ENCODE assay signal across 8 cellular contexts in the genomic region with DNA sequence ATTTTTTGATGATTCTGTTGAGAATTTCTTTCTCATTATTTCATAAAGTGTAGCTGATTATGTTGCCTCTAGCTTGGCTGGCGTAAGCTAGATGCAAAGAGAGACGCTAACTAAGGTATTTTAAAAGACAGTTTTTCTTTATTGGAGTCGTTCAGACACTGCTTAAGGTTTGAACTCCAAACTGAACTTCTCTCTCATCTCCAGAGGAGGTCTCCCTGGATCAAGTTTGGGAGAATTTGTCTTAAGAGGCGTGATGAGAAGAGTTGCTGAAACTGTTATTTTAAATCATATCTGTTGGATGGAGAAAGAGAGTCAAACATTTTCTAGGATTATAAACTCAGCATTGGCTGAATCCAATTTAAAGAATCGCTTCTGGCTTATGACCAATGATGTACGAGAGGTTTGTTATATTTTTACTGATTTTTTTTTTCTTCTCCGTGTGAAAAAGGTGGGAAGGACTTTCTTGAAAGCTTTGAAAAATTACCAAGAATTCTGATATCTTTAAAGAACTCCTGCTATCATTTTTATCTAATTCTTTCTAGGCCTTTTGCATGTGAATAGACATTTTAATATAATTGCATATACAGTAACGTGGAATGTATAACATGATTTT. TPM values are rescaled to one million over a fixed set of nuclear protein-coding genes. Genes with fewer than 3 reads are reported as not detected.
A peak's percentile ranks its signal among the peaks of the same experiment; 100 is the strongest.
DNase-seq lines count a peak whose midpoint lies in the region; ATAC-seq, FAIRE-seq and TF ChIP-seq lines count a peak whose summit lies in the region.

No MANE protein-coding gene starts in this region.

- FAIRE-seq in endothelial cell of umbilical vein (lab: Jason Lieb, UNC) = peak; percentile 92

- no peaks in the 10 kb centered on the region for H3K9me3 Mint-ChIP-seq in nephron progenitor cell

- peak; percentile 72 for ATAC-seq in HCT116
- no peak for ATAC-seq in GM21515 (IDR thresholded peaks at IDR 0.05; ENCODE audit: unreplicated experiment)
- ATAC-seq in HG02588 (IDR thresholded peaks at IDR 0.05; ENCODE audit: unreplicated experiment) = no peak
- ATAC-seq in HG03045 (IDR thresholded peaks at IDR 0.05; ENCODE audit: unreplicated experiment) = no peak

- no peaks in the 10 kb centered on the region for H3K9me3 ChIP-seq in BE2C
- no peaks in the 10 kb centered on the region for H3K9me3 ChIP-seq in HCT116 (ENCODE audit: control insufficient read depth in 1 of 2, insufficient read depth in 1 of 2, low read depth in 1 of 2, low read length in 2 of 2)
- H3K9me3 ChIP-seq in OCI-LY7 (ENCODE audit: low read length) = no peaks in the 10 kb centered on the region
- H3K9me3 ChIP-seq in endothelial cell of umbilical vein (replicated peaks; ENCODE audit: control insufficient read depth, insufficient read depth, low read length) = no peaks in the 10 kb centered on the region

- TF ChIP-seq CTCF in BE2C (IDR thresholded peaks at IDR 0.05; ENCODE audit: low read depth, low read length) (peak; percentile 65), HCT116 (IDR thresholded peaks at IDR 0.05 in 2 of 3, conservative IDR thresholded peaks at IDR 0.05 in 1 of 3; ENCODE audit: borderline replicate concordance in 1 of 3, insufficient read depth in 1 of 3, low read depth in 2 of 3, low read length in 2 of 3) (peak; percentile 67 to 84 (median 69)), OCI-LY7 (conservative IDR thresholded peaks at IDR 0.05; ENCODE audit: low read length) (peak; percentile 61), endothelial cell of umbilical vein (IDR thresholded peaks at IDR 0.05; ENCODE audit: extremely low read depth in 1 of 2, insufficient read depth in 1 of 2, low read depth in 1 of 2, low read length in 2 of 2) (peak; percentile 48 to 64), nephron progenitor cell (IDR thresholded peaks at IDR 0.05) (peak; percentile 47)

- H3K4me3 ChIP-seq in BE2C (ENCODE audit: low read depth, low read length) (no peak overlapping the region), HCT116 (replicated peaks in 1 of 2; ENCODE audit: low read depth in 1 of 2, low read length in 2 of 2) (no peak overlapping the region), OCI-LY7 (ENCODE audit: low read depth, low read length, poor library complexity, severe bottlenecking) (no peak overlapping the region), endothelial cell of umbilical vein (replicated peaks in 1 of 3; ENCODE audit: insufficient read depth in 1 of 3, low read depth in 1 of 3, low read length in 3 of 3) (no peak overlapping the region)

- H3K27me3 Mint-ChIP-seq in nephron progenitor cell (ENCODE audit: low read depth, poor library complexity) = peaks cover 9% of the 10 kb centered on the region

- H3K4me1 ChIP-seq in BE2C (no peaks in the 10 kb centered on the region), HCT116 (ENCODE audit: control insufficient read depth in 1 of 2, insufficient read depth in 2 of 2, low read length in 2 of 2) (peaks cover 18 to 36% of the 10 kb centered on the region in 2 experiments), OCI-LY7 (ENCODE audit: insufficient read depth, low read length, poor library complexity, severe bottlenecking) (no peaks in the 10 kb centered on the region), endothelial cell of umbilical vein (ENCODE audit: control insufficient read depth, extremely low read depth, insufficient read depth, low read length) (peaks cover 9% of the 10 kb centered on the region)

- dilution Hi-C loops in endothelial cell of umbilical vein (cut with MboI; ENCODE audit: extremely low pct_ligation_motif_present, low sequenced_read_pairs) = no loop called here

- H4K20me1 ChIP-seq in HCT116 (ENCODE audit: insufficient read depth) = no peaks in the 10 kb centered on the region
- H4K20me1 ChIP-seq in OCI-LY7 (ENCODE audit: insufficient read depth, low read length) = no peaks in the 10 kb centered on the region
- H4K20me1 ChIP-seq in endothelial cell of umbilical vein (replicated peaks; ENCODE audit: control insufficient read depth, extremely low read depth, insufficient read depth, low read length) = no peaks in the 10 kb centered on the region

- DNase-seq in BE2C = no peak
- DNase-seq in HCT116 (ENCODE audit: low read depth, low spot score) = peak; percentile 69
- DNase-seq in OCI-LY7 (ENCODE audit: low spot score) = peak; percentile 16
- peak; percentile 74 for DNase-seq in endothelial cell of umbilical vein (ENCODE audit: low read depth, low spot score)
- no peak for DNase-seq in nephron progenitor cell

- H3K9me1 ChIP-seq in endothelial cell of umbilical vein (replicated peaks; ENCODE audit: control insufficient read depth, extremely low read depth, insufficient read depth, low read length) = no peaks in the 10 kb centered on the region

- TF ChIP-seq POLR2A in HCT116 (IDR thresholded peaks at IDR 0.05; ENCODE audit: borderline replicate concordance, extremely low read depth, insufficient read depth, insufficient read length) (no peak), endothelial cell of umbilical vein (IDR thresholded peaks at IDR 0.05; ENCODE audit: low read depth, low read length) (no peak)

- H3K27ac Mint-ChIP-seq in nephron progenitor cell = no peak overlapping the region

- H3K27ac ChIP-seq in HCT116 (ENCODE audit: low read depth, low read length) (no peak overlapping the region), OCI-LY7 (ENCODE audit: low read depth, low read length, poor library complexity, severe bottlenecking) (no peak overlapping the region), endothelial cell of umbilical vein (ENCODE audit: insufficient read depth, low read depth, low read length) (peak overlapping the region; percentile 24)

- H3K36me3 ChIP-seq in BE2C (no peaks in the 10 kb centered on the region), HCT116 (ENCODE audit: control insufficient read depth in 1 of 2, insufficient read depth in 2 of 2, low read length in 2 of 2) (no peaks in the 10 kb centered on the region), OCI-LY7 (ENCODE audit: insufficient read depth, low read length) (no peaks in the 10 kb centered on the region), endothelial cell of umbilical vein (ENCODE audit: control insufficient read depth in 2 of 2, extremely low read depth in 1 of 2, insufficient read depth in 2 of 2, low read length in 2 of 2) (no peaks in the 10 kb centered on the region)

- RAD21 ChIA-PET in HCT116 (lab: Charles Lee; ENCODE audit: low non-redundant PET in 1 of 2, low total read pairs in 2 of 2, uncharacterized antibody in 2 of 2, unreplicated experiment in 2 of 2) = interaction anchor here (0.6 to 1.7 kb wide), 4 partner anchors 184 to 252 kb away, joined by 3 to 5 read pairs (median 4); no protein-coding TSS in a partner anchor

- H2AFZ ChIP-seq in HCT116 (ENCODE audit: low read depth, low read length, poor library complexity, severe bottlenecking) (peak overlapping the region; percentile 99), OCI-LY7 (ENCODE audit: low read length) (no peak overlapping the region), endothelial cell of umbilical vein (ENCODE audit: low read depth, low read length) (no peak overlapping the region)

- H3K79me2 ChIP-seq in HCT116 (ENCODE audit: insufficient read depth, low read length) = no peaks in the 10 kb centered on the region
- H3K79me2 ChIP-seq in OCI-LY7 (ENCODE audit: insufficient read depth, low read depth, low read length) = no peaks in the 10 kb centered on the region
- H3K79me2 ChIP-seq in endothelial cell of umbilical vein (ENCODE audit: control insufficient read depth, insufficient read depth, low read length) = no peaks in the 10 kb centered on the region

- H3K9ac ChIP-seq in HCT116 (ENCODE audit: low read length) (no peak overlapping the region), endothelial cell of umbilical vein (replicated peaks; ENCODE audit: extremely low read depth, insufficient read depth, low read length) (no peak overlapping the region)

- peaks cover 19% of the 10 kb centered on the region for H3K27me3 ChIP-seq in BE2C
- no peaks in the 10 kb centered on the region for H3K27me3 ChIP-seq in HCT116 (ENCODE audit: insufficient read depth, low read length)
- H3K27me3 ChIP-seq in endothelial cell of umbilical vein (ENCODE audit: control insufficient read depth in 2 of 2, insufficient read depth in 2 of 2, low read length in 2 of 2) = no peaks in the 10 kb centered on the region

- POLR2A ChIA-PET in HCT116 (lab: Charles Lee) = interaction anchor here (0.6 to 1.3 kb wide), 3 partner anchors 91 to 135 kb away, joined by 3 to 5 read pairs (median 3); partner anchors contain the start of gene CCT8
- POLR2A ChIA-PET in OCI-LY7 (lab: Charles Lee) = interaction anchor here (0.6 to 1.3 kb wide), 5 partner anchors 9 to 715 kb away, joined by 3 to 5 read pairs (median 3); no protein-coding TSS in a partner anchor
- POLR2A ChIA-PET in endothelial cell of umbilical vein (lab: Charles Lee) = interaction anchor here (0.7 to 1.4 kb wide), 2 partner anchors 135 to 185 kb away, joined by 4 read pairs; partner anchors contain the start of gene BACH1

- peak; percentile 84 for TF ChIP-seq RAD21 in HCT116 (IDR thresholded peaks at IDR 0.05; ENCODE audit: low read depth)

- CTCF ChIA-PET in HCT116 (lab: Charles Lee) (interaction anchor here (0.7 to 3.3 kb wide), 23 partner anchors 9 to 215 kb away, joined by 3 to 42 read pairs (median 4); no protein-coding TSS in a partner anchor), OCI-LY7 (lab: Charles Lee; ENCODE audit: unreplicated experiment) (no interaction called here), endothelial cell of umbilical vein (lab: Charles Lee) (interaction anchor here (0.6 to 4.7 kb wide), 44 partner anchors 10 to 214 kb away, joined by 3 to 180 read pairs (median 6); partner anchors contain the start of gene BACH1)

- intact Hi-C loops in HCT116 (cut with micrococcal nuclease) = loop anchor here (1.0 to 10.0 kb wide), 5 partner anchors 72 to 1920 kb away; no protein-coding TSS in a partner anchor
- intact Hi-C loops in OCI-LY7 (cut with micrococcal nuclease; ENCODE audit: unreplicated experiment) = no loop called here
- intact Hi-C loops in endothelial cell of umbilical vein (cut with micrococcal nuclease) = loop anchor here (1.0 to 5.0 kb wide), 7 partner anchors 19 to 683 kb away; partner anchors contain the start of gene BACH1

- BruUV-seq in HCT116 (replicated peaks; lab: Mats Ljungman, UMichigan) = no TSS peak
- no TSS peak for BruUV-seq in OCI-LY7 (replicated peaks; lab: Mats Ljungman, UMichigan)
- no TSS peak for BruUV-seq in endothelial cell of umbilical vein (replicated peaks; lab: Mats Ljungman, UMichigan)

- peak overlapping the region; percentile 29; the same call in 1 of the 2 replicates for H3K4me2 ChIP-seq in HCT116 (ENCODE audit: low read length)
- no peak overlapping the region for H3K4me2 ChIP-seq in OCI-LY7 (ENCODE audit: low read length)
- H3K4me2 ChIP-seq in endothelial cell of umbilical vein (ENCODE audit: insufficient read depth, low read length) = no peak overlapping the region

- H3K4me1 Mint-ChIP-seq in nephron progenitor cell = peaks cover 10% of the 10 kb centered on the region

- no peaks in the 10 kb centered on the region for H3K36me3 Mint-ChIP-seq in nephron progenitor cell (ENCODE audit: low read depth)

- H3K9me2 ChIP-seq in HCT116 (ENCODE audit: insufficient read depth) (no peaks in the 10 kb centered on the region), OCI-LY7 (ENCODE audit: insufficient read depth, low read length) (no peaks in the 10 kb centered on the region)

- H3K4me3 Mint-ChIP-seq in nephron progenitor cell = no peak overlapping the region

RNA-seq across cellular contexts. Expression of gene MAP3K7CL, which starts 34.0 kb away (rescaled TPM):
- polyA plus RNA-seq in BE2C (2012; ENCODE audit: insufficient read depth, insufficient read length, low read depth) = 0.39 TPM
- total RNA-seq in HCT116 (2021; ENCODE audit: unreplicated experiment) = 0.57 TPM
- 0.17 and 0.21 TPM in 2 replicates for polyA plus RNA-seq in HCT116 (2012)
- 2.1 and 7.8 TPM in 2 replicates for total RNA-seq in OCI-LY7 (2014; rRNA removed; shearing (Covaris generic))
- total RNA-seq in OCI-LY7 (2022) = 13.0 TPM in 2 replicates
- total RNA-seq in endothelial cell of umbilical vein = 8.1 and 10.9 TPM in 2 replicates
- polyA plus RNA-seq in endothelial cell of umbilical vein = 4.5 and 6.1 TPM in 2 replicates
- polyA plus RNA-seq in endothelial cell of umbilical vein (2011; cell fraction: cytosol; rRNA removed) = 7.1 and 7.2 TPM in 2 replicates
- polyA plus RNA-seq in endothelial cell of umbilical vein (2011; cell fraction: nucleus; rRNA removed) = 12.4 and 15.8 TPM in 2 replicates
- polyA plus RNA-seq in endothelial cell of umbilical vein (2012) = 4.9 and 8.3 TPM in 2 replicates
- polyA minus RNA-seq in endothelial cell of umbilical vein = 9.3 and 14.8 TPM in 2 replicates
- polyA minus RNA-seq in endothelial cell of umbilical vein (2011; cell fraction: cytosol; rRNA and poly(A)+ RNA removed) = 1.1 TPM
- polyA minus RNA-seq in endothelial cell of umbilical vein (2011; cell fraction: nucleus; rRNA and poly(A)+ RNA removed) = 12.3 and 13.5 TPM in 2 replicates

Comparison
In these comparisons a context has a peak if more than half of its experiments do, and no peak if none do; other contexts are left out.
1. DNase-seq: peak in HCT116 (single experiment), OCI-LY7 (single experiment) and endothelial cell of umbilical vein (single experiment); none in BE2C (single experiment) and nephron progenitor cell (single experiment).
2. Peak in every context shown above with its lines, with median percentiles within 50 percentile points of each other: CTCF ChIP-seq.